Comparison of ENCODE assay signal across 11 cellular contexts in the genomic region with DNA sequence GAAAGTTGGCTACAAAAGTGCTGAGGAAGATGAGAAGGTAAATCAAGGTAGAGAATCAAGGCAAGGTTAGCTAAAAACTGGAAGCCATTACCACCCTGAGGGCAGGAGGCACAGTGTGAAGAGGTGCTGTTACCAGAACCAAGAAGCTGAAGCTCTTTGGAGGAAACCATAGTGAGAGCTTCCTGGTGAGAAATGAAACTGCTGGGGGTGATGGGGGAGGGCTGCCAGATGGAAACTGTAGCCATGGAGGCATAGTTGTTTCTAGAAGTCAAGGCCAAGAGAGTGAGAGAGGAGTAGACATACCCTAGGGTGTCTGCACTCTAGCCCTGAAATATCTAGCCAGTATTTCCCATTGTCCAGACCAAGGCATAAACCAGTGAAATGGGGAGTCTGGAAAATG. TPM values are rescaled to one million over a fixed set of nuclear protein-coding genes. Genes with fewer than 3 reads are reported as not detected.
A peak's percentile ranks its signal among the peaks of the same experiment; 100 is the strongest.
DNase-seq lines count a peak whose midpoint lies in the region; ATAC-seq and TF ChIP-seq lines count a peak whose summit lies in the region.
"Had no signal": no experiment of that assay in that cellular context is flagged by ENCODE, and none has a peak within 500 bp of the region (broad histone marks: within the 10 kb centered on the region; RNA-seq: fewer than 3 reads in every experiment).

No MANE protein-coding gene starts in this region.

- CTCF ChIA-PET in mammary epithelial cell (lab: Charles Lee; ENCODE audit: low non-redundant PET), result no interaction called here

- H3K9ac ChIP-seq in mammary epithelial cell (ENCODE audit: insufficient read depth, low read length), result no peak overlapping the region

- TF ChIP-seq CTCF in mammary epithelial cell (conservative IDR thresholded peaks at IDR 0.05 in 1 of 2, IDR thresholded peaks at IDR 0.05 in 1 of 2; ENCODE audit: extremely low read depth in 1 of 2, insufficient read depth in 1 of 2, low read depth in 1 of 2, low read length in 2 of 2), result no peak
- TF ChIP-seq CTCF in breast epithelium (IDR thresholded peaks at IDR 0.05), result no peak
- no peak for TF ChIP-seq CTCF in CD14-positive monocyte (IDR thresholded peaks at IDR 0.05)
- no peak for TF ChIP-seq CTCF in ovary (IDR thresholded peaks at IDR 0.05)

- H3K27me3 Mint-ChIP-seq in CD14-positive monocyte (ENCODE audit: low read depth in 3 of 3), result peaks cover 0 to 2% (median 1%) of the 10 kb centered on the region in 3 donors

- H3K27ac ChIP-seq in mammary epithelial cell (ENCODE audit: insufficient read depth, low read depth, low read length) (no peak overlapping the region), breast epithelium (no peak overlapping the region), ovary (no peak overlapping the region)

- peaks cover 6% of the 10 kb centered on the region for H3K4me1 Mint-ChIP-seq in CD14-positive monocyte

- BruUV-seq in mammary epithelial cell (replicated peaks; lab: Mats Ljungman, UMichigan), result no TSS peak

- in situ Hi-C loops in mammary epithelial cell (cut with MboI; ENCODE audit: low sequenced_read_pairs in 2 of 2), result loop anchor here (10.0 kb wide), 2 partner anchors 54 to 544 kb away; a partner anchor contains a TSS

- ATAC-seq in HG02610 (IDR thresholded peaks at IDR 0.05; ENCODE audit: unreplicated experiment) (peak; percentile 77), HG03469 (IDR thresholded peaks at IDR 0.05; ENCODE audit: unreplicated experiment) (peak; percentile 65)
- ATAC-seq in stimulated activated naive CD8-positive, alpha-beta T cell treated with anti-CD3 and anti-CD28 coated beads, Interleukin-15, Interleukin-2, amounts not matched to agents 100 U/mL and 50 U/mL, for 24 hours, result peak; percentile 55

- H3K36me3 ChIP-seq in mammary epithelial cell (ENCODE audit: insufficient read depth, low read length), result no peaks in the 10 kb centered on the region
- no peaks in the 10 kb centered on the region for H3K36me3 ChIP-seq in breast epithelium
- H3K36me3 ChIP-seq in ovary, result no peaks in the 10 kb centered on the region
- no peaks in the 10 kb centered on the region for H3K36me3 ChIP-seq in MG63

- TF ChIP-seq POLR2A in breast epithelium (IDR thresholded peaks at IDR 0.05), result no peak
- TF ChIP-seq POLR2A in ovary (IDR thresholded peaks at IDR 0.05), result no peak

- H3K4me1 ChIP-seq in mammary epithelial cell (ENCODE audit: insufficient read depth, low read length), result no peaks in the 10 kb centered on the region
- no peaks in the 10 kb centered on the region for H3K4me1 ChIP-seq in breast epithelium
- no peaks in the 10 kb centered on the region for H3K4me1 ChIP-seq in ovary (ENCODE audit: insufficient read depth)

- H3K9me3 ChIP-seq in mammary epithelial cell (replicated peaks; ENCODE audit: insufficient read depth, low read length) (no peaks in the 10 kb centered on the region), breast epithelium (no peaks in the 10 kb centered on the region), ovary (no peaks in the 10 kb centered on the region), MG63 (no peaks in the 10 kb centered on the region)

- peaks cover 0 to 4% (median 0%) of the 10 kb centered on the region in 7 donors for H3K9me3 Mint-ChIP-seq in CD14-positive monocyte

- no peaks in the 10 kb centered on the region for H4K20me1 ChIP-seq in mammary epithelial cell (ENCODE audit: insufficient read depth, low read length)

- no peak for DNase-seq in mammary epithelial cell
- no peak for DNase-seq in breast epithelium (ENCODE audit: low spot score in 2 of 2)
- DNase-seq in stimulated activated naive CD8-positive, alpha-beta T cell treated with anti-CD3 and anti-CD28 coated beads, Interleukin-15, Interleukin-2, amounts not matched to agents 100 U/mL and 50 U/mL, for 24 hours, result no peak
- DNase-seq in CD14-positive monocyte (ENCODE audit: low spot score), result no peak
- DNase-seq in ovary, result no peak
- no peak for DNase-seq in MG63
- DNase-seq: Kasumi-1; mesenchymal stem cell; stimulated activated naive CD4-positive, alpha-beta T cell had no signal

- dilution Hi-C loops in mammary epithelial cell (cut with HindIII; ENCODE audit: low sequenced_read_pairs), result no loop called here

- intact Hi-C loops in mammary epithelial cell (cut with micrococcal nuclease), result no loop called here
- intact Hi-C loops in breast epithelium (cut with DNase I; ENCODE audit: low total_unique reads), result no loop called here
- intact Hi-C loops in CD14-positive monocyte (cut with micrococcal nuclease), result loop anchor here (10.0 kb wide), 1 partner anchor 544 kb away; no protein-coding TSS in a partner anchor
- intact Hi-C loops in ovary (cut with DNase I), result loop anchor here in 2 of 4 donors (5.0 to 10.0 kb wide), 3 partner anchors 54 to 534 kb away; a partner anchor contains a TSS

- H3K27ac Mint-ChIP-seq in CD14-positive monocyte, result no peak overlapping the region

- TF ChIP-seq EP300 in ovary (IDR thresholded peaks at IDR 0.05), result no peak

- no peak overlapping the region for H3K4me3 ChIP-seq in mammary epithelial cell (replicated peaks in 1 of 3; ENCODE audit: insufficient read depth in 1 of 3, low read depth in 2 of 3, low read length in 3 of 3)
- H3K4me3 ChIP-seq in breast epithelium, result no peak overlapping the region
- no peak overlapping the region for H3K4me3 ChIP-seq in ovary
- H3K4me3 ChIP-seq in MG63, result no peak overlapping the region

- no peak overlapping the region for H3K4me2 ChIP-seq in mammary epithelial cell (ENCODE audit: insufficient read depth, low read depth, low read length)

- no peaks in the 10 kb centered on the region for H3K36me3 Mint-ChIP-seq in CD14-positive monocyte

- H3K79me2 ChIP-seq in mammary epithelial cell (ENCODE audit: insufficient read depth, low read length), result no peaks in the 10 kb centered on the region

- peak overlapping the region; percentile 20 for H2AFZ ChIP-seq in mammary epithelial cell (ENCODE audit: low read depth, low read length)

- H3K4me3 Mint-ChIP-seq in CD14-positive monocyte, result peak overlapping the region in 1 of 2 donors; percentile 56

- H3K27me3 ChIP-seq in mammary epithelial cell (ENCODE audit: insufficient read depth, low read length) (no peaks in the 10 kb centered on the region), breast epithelium (no peaks in the 10 kb centered on the region), ovary (no peaks in the 10 kb centered on the region), MG63 (no peaks in the 10 kb centered on the region)

RNA-seq across cellular contexts. Expression of a gene that starts 28.7 kb away (rescaled TPM):
- total RNA-seq in mammary epithelial cell (1 to 10 TPM; 1.3 to 5.0 TPM), breast epithelium (10 to 100 TPM; 20.0 to 25.3 (median 24.0) TPM), ovary (10 to 100 TPM in 6 of 7 donors, 1 to 10 TPM in 1; 7.3 to 30.7 (median 14.5) TPM)
- polyA plus RNA-seq in mammary epithelial cell (1.2 TPM), CD14-positive monocyte (10 to 100 TPM; 23.0 to 35.5 TPM), ovary (10 to 100 TPM; 32.9 to 40.7 TPM)
- polyA minus RNA-seq in mammary epithelial cell, result not detected
- 58.6 and 155 TPM in 2 replicates for total RNA-seq in MG63 (2014; rRNA removed; shearing (Covaris generic); ENCODE audit: low replicate concordance)

RNA-seq across cellular contexts. Expression of a gene that starts 58.1 kb away (rescaled TPM):
- total RNA-seq in mammary epithelial cell, result 1 to 10 TPM; 1.2 to 2.7 TPM
- polyA plus RNA-seq in mammary epithelial cell, result 0.14 TPM
- polyA minus RNA-seq in mammary epithelial cell, result not detected
- total RNA-seq in breast epithelium, result 10 to 100 TPM in 1 of 3 donors, 1 to 10 TPM in 2; 4.3 to 13.4 (median 7.8) TPM
- 10 to 100 TPM in 1 of 2 donors, 1 to 10 TPM in 1; 8.6 to 11.0 TPM for polyA plus RNA-seq in CD14-positive monocyte
- 10 to 100 TPM in 3 of 7 donors, 1 to 10 TPM in 4; 4.3 to 21.1 (median 9.5) TPM for total RNA-seq in ovary
- polyA plus RNA-seq in ovary, result 10 to 100 TPM; 15.0 to 36.0 TPM
- 0.13 and 15.0 TPM in 2 replicates for total RNA-seq in MG63 (2014; rRNA removed; shearing (Covaris generic); ENCODE audit: low replicate concordance)

Comparison
In these comparisons a context has a peak if more than half of its experiments do, and no peak if none do; other contexts are left out.
1. intact Hi-C loops: an anchor here in CD14-positive monocyte (10.0 kb wide); none called in mammary epithelial cell and breast epithelium.